In the genomic region with DNA sequence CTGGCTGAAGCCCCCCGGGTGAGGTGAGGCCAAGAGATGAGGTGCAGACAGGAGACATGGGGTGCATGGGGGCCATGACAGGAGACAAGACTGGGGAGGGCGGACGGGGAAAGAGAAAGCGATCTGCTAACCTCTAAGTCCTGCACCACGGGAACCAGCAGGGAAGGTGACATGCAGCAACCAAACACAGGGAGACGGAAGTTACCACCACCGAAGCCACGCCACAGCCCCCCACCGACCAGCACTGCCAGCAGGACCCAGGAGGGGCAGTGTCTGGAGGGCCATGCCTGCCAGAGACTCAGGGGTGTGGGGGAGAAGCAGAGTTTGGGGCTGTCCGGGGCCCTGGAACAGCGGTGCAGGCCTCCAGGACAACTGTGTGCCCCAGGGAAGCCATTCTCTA, we compare ENCODE assay signal across 18 cellular contexts. TPM values are rescaled to one million over a fixed set of nuclear protein-coding genes. Genes with fewer than 3 reads are reported as not detected.
DNase-seq lines count a peak whose midpoint lies in the region; ATAC-seq and TF ChIP-seq lines count a peak whose summit lies in the region.
"Had no signal": no experiment of that assay in that cellular context is flagged by ENCODE, and none has a peak within 500 bp of the region (broad histone marks: within the 10 kb centered on the region; RNA-seq: fewer than 3 reads in every experiment).

No MANE protein-coding gene starts in this region.

- H3K79me2 ChIP-seq in neural progenitor cell (ENCODE audit: low read depth): no peaks in the 10 kb centered on the region

- H3K27me3 ChIP-seq in neural progenitor cell: no peaks in the 10 kb centered on the region
- H3K27me3 ChIP-seq in tibial nerve: no peaks in the 10 kb centered on the region
- H3K27me3 ChIP-seq: BE2C had no signal

- TF ChIP-seq POLR2A in tibial nerve (IDR thresholded peaks at IDR 0.05): no peak

- no peaks in the 10 kb centered on the region for H3F3A ChIP-seq in neural progenitor cell (ENCODE audit: low read depth)

- H3K4me3 Mint-ChIP-seq in endothelial cell (ENCODE audit: unreplicated experiment) (peak overlapping the region; percentile 77), neural progenitor cell (peak overlapping the region; percentile 36), T-helper 17 cell (no peak overlapping the region)
- H3K4me3 Mint-ChIP-seq: CD8-positive, alpha-beta memory T cell had no signal

- no peak overlapping the region for H3K9ac ChIP-seq in neural progenitor cell
- H3K9ac ChIP-seq: KMS-11 had no signal

- no peaks in the 10 kb centered on the region for H4K20me1 ChIP-seq in neural progenitor cell (ENCODE audit: low read depth)

- no peaks in the 10 kb centered on the region for H3K4me1 ChIP-seq in neural progenitor cell
- H3K4me1 ChIP-seq in tibial nerve: peaks cover 0 to 37% (median 0%) of the 10 kb centered on the region in 4 donors

- H3K36me3 ChIP-seq in neural progenitor cell (no peaks in the 10 kb centered on the region), tibial nerve (peaks cover 0 to 86% (median 0%) of the 10 kb centered on the region in 3 donors)

- peaks cover 14% of the 10 kb centered on the region for H3K4me1 Mint-ChIP-seq in endothelial cell (ENCODE audit: unreplicated experiment)
- H3K4me1 Mint-ChIP-seq in neural progenitor cell: peaks cover 2% of the 10 kb centered on the region
- H3K4me1 Mint-ChIP-seq in T-helper 17 cell: no peaks in the 10 kb centered on the region
- H3K4me1 Mint-ChIP-seq: CD8-positive, alpha-beta memory T cell had no signal

- H3K27ac Mint-ChIP-seq in endothelial cell (ENCODE audit: unreplicated experiment): no peak overlapping the region
- H3K27ac Mint-ChIP-seq in neural progenitor cell: no peak overlapping the region
- H3K27ac Mint-ChIP-seq in T-helper 17 cell: no peak overlapping the region

- no peak for TF ChIP-seq CTCF in RWPE1 (conservative IDR thresholded peaks at IDR 0.05; ENCODE audit: low read depth)
- TF ChIP-seq CTCF in endothelial cell (IDR thresholded peaks at IDR 0.05; ENCODE audit: unreplicated experiment): no peak
- TF ChIP-seq CTCF in neural progenitor cell (IDR thresholded peaks at IDR 0.05): no peak
- TF ChIP-seq CTCF in tibial nerve (IDR thresholded peaks at IDR 0.05): no peak

- WGBS in tibial nerve, 2 donors: 81 to 91% methylated on average over 10 to 11 of the region's 11 CpGs

- H3K9me3 ChIP-seq in neural progenitor cell (ENCODE audit: low read depth) (no peaks in the 10 kb centered on the region), tibial nerve (no peaks in the 10 kb centered on the region), T-helper 17 cell (ENCODE audit: control insufficient read depth, low read length, poor library complexity, severe bottlenecking) (no peaks in the 10 kb centered on the region)
- H3K9me3 ChIP-seq: BE2C had no signal

- ATAC-seq in T-helper 17 cell: no peak
- ATAC-seq in HG02571 (IDR thresholded peaks at IDR 0.05; ENCODE audit: unreplicated experiment): no peak
- ATAC-seq: HepG2, Right ventricle myocardium inferior had no signal

- DNase-seq in RWPE1 (ENCODE audit: low spot score): no peak
- DNase-seq in endothelial cell (ENCODE audit: low spot score): no peak
- no peak for DNase-seq in neural progenitor cell (ENCODE audit: low spot score)
- no peak for DNase-seq in tibial nerve (ENCODE audit: low spot score in 2 of 2)
- DNase-seq in NCI-H1105 treated with DMSO at 0.1 percent for 48 hours (lab: John Stamatoyannopoulos, UW): no peak
- DNase-seq in T-helper 17 cell: no peak
- DNase-seq: BE2C; CD8-positive, alpha-beta memory T cell; DND-41; GDM1; GOT3; NCI-H1092; NCI-H748 treated with DMSO at 0.1 percent for 48 hours; PC-3 had no signal

- no peaks in the 10 kb centered on the region for H3K9me3 Mint-ChIP-seq in endothelial cell (ENCODE audit: unreplicated experiment)
- H3K9me3 Mint-ChIP-seq in neural progenitor cell: no peaks in the 10 kb centered on the region
- H3K9me3 Mint-ChIP-seq: CD8-positive, alpha-beta memory T cell had no signal

- TF ChIP-seq EP300 in tibial nerve (IDR thresholded peaks at IDR 0.05): no peak

- peak overlapping the region; percentile 15 for H3K27ac ChIP-seq in RWPE1
- no peak overlapping the region for H3K27ac ChIP-seq in neural progenitor cell
- H3K27ac ChIP-seq in tibial nerve: peak overlapping the region; percentile 7 to 85 (median 34)
- H3K27ac ChIP-seq: KMS-11 had no signal

- CTCF ChIA-PET in RWPE1 (lab: Yijun Ruan, JAX): no interaction called here

- POLR2A ChIA-PET in RWPE1 (lab: Yijun Ruan, JAX; ENCODE audit: low non-redundant PET): no interaction called here

- H2AFZ ChIP-seq in neural progenitor cell (replicated peaks): no peak overlapping the region

- H3K27me3 Mint-ChIP-seq in endothelial cell (ENCODE audit: unreplicated experiment) (peaks cover 13% of the 10 kb centered on the region), neural progenitor cell (ENCODE audit: insufficient read depth, low read depth) (no peaks in the 10 kb centered on the region), T-helper 17 cell (no peaks in the 10 kb centered on the region)

- H3K4me3 ChIP-seq in neural progenitor cell (no peak overlapping the region), tibial nerve (no peak overlapping the region)

- H3K36me3 Mint-ChIP-seq in endothelial cell (ENCODE audit: low read depth, unreplicated experiment): peaks cover 27% of the 10 kb centered on the region
- peaks cover 10% of the 10 kb centered on the region for H3K36me3 Mint-ChIP-seq in neural progenitor cell
- peaks cover 5% of the 10 kb centered on the region for H3K36me3 Mint-ChIP-seq in T-helper 17 cell (ENCODE audit: low read depth)

- H3K4me2 ChIP-seq in neural progenitor cell: no peak overlapping the region
- H3K4me2 ChIP-seq: KMS-11 had no signal

RNA-seq across cellular contexts. Expression of gene RASL10A, which starts 14.1 kb away (rescaled TPM):
- 30.1 TPM for total RNA-seq in endothelial cell (ENCODE audit: unreplicated experiment)
- total RNA-seq in neural progenitor cell (ENCODE audit: low replicate concordance): 0.09 and 0.26 TPM in 2 replicates
- 1 to 10 TPM in 3 of 4 donors, not detected in 1; 2.2 to 6.6 (median 3.3) TPM for total RNA-seq in tibial nerve
- total RNA-seq in T-helper 17 cell: under 1 TPM in 1 of 2 donors, not detected in 1; 0.92 TPM
- total RNA-seq: CD8-positive, alpha-beta memory T cell; PC-3 had no signal

RNA-seq across cellular contexts. Expression of gene GAS2L1, which starts 23.1 kb away (rescaled TPM):
- total RNA-seq in endothelial cell (ENCODE audit: unreplicated experiment) (33.6 TPM), neural progenitor cell (ENCODE audit: low replicate concordance) (0.95 and 5.1 TPM in 2 replicates), tibial nerve (10 to 100 TPM; 30.3 to 43.5 (median 35.1) TPM), T-helper 17 cell (10 to 100 TPM in 1 of 2 donors, 1 to 10 TPM in 1; 2.5 to 32.6 TPM)

RNA-seq across cellular contexts. Expression of gene AP1B1, which starts 58.8 kb away (rescaled TPM):
- total RNA-seq in endothelial cell (ENCODE audit: unreplicated experiment) (316 TPM), neural progenitor cell (ENCODE audit: low replicate concordance) (34.7 and 57.0 TPM in 2 replicates), tibial nerve (10 to 100 TPM; 51.3 to 93.3 (median 60.1) TPM), T-helper 17 cell (10 to 100 TPM; 41.2 to 42.8 TPM)
